Comparison of ENCODE assay signal across 28 cellular contexts in the genomic region with DNA sequence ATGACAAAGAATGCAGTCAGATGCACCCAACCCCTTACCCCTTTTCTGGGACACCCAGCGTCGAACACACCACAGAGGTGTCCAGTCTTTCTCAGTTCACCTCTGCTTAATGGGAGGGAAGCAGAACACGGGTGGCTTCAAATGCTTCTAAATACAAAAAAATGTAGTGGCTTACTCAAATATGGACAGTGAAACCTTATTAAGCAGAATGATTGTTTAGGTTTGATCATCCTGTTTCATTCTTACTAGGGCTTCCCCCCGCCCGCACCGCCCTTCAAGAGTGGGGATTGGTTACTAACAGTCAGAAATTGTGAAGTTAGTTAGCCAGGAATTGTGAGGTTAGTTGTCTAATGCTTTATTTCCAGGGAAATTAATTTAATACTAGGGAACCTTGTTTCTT. TPM values are rescaled to one million over a fixed set of nuclear protein-coding genes. Genes with fewer than 3 reads are reported as not detected.
DNase-seq lines count a peak whose midpoint lies in the region; ATAC-seq, FAIRE-seq and TF ChIP-seq lines count a peak whose summit lies in the region.
"Had no signal": no experiment of that assay in that cellular context is flagged by ENCODE, and none has a peak within 500 bp of the region (broad histone marks: within the 10 kb centered on the region; RNA-seq: fewer than 3 reads in every experiment).

No MANE protein-coding gene starts in this region.

- no peak for TF ChIP-seq POLR2A in GM12878 (IDR thresholded peaks at IDR 0.05; ENCODE audit: low read depth, low read length)

- no peak overlapping the region for H3K4me2 ChIP-seq in GM12878 (ENCODE audit: control insufficient read depth, insufficient read depth)
- H3K4me2 ChIP-seq: neural progenitor cell had no signal

- TF ChIP-seq CTCF in C4-2B (conservative IDR thresholded peaks at IDR 0.05) = no peak
- TF ChIP-seq CTCF in GM12878 (IDR thresholded peaks at IDR 0.05 in 2 of 3, conservative IDR thresholded peaks at IDR 0.05 in 1 of 3; ENCODE audit: control insufficient read depth in 2 of 3, extremely low read depth in 1 of 3, insufficient read depth in 1 of 3, low read depth in 3 of 3, low read length in 3 of 3) = no peak
- TF ChIP-seq CTCF in RWPE1 (conservative IDR thresholded peaks at IDR 0.05; ENCODE audit: low read depth) = no peak

- WGBS in GM12878 (ENCODE audit: insufficient coverage, insufficient replicate concordance, low lambda C conversion rate, missing lambda C conversion rate) = 27% methylated on average over 6 of the region's 6 CpGs

- H3K27ac ChIP-seq in C4-2B (peak overlapping the region; percentile 43; the same call in 1 of the 2 replicates), GM12878 (ENCODE audit: control insufficient read depth, insufficient read depth) (no peak overlapping the region), RWPE1 (no peak overlapping the region)
- H3K27ac ChIP-seq: adrenal gland, neural progenitor cell, psoas muscle, thoracic aorta, WERI-Rb-1 had no signal

- H3K27me3 ChIP-seq in GM12878 (replicated peaks in 1 of 2; ENCODE audit: control insufficient read depth in 2 of 2, insufficient read depth in 2 of 2, low read length in 1 of 2) = no peaks in the 10 kb centered on the region
- H3K27me3 ChIP-seq: adrenal gland, neural progenitor cell had no signal

- no peak for FAIRE-seq in GM12878 (lab: Jason Lieb, UNC)
- FAIRE-seq: G401.6 had no signal

- RAD21 ChIA-PET in GM12878 (lab: Charles Lee; ENCODE audit: unreplicated experiment) = no interaction called here

- no peak overlapping the region for H3K9ac ChIP-seq in GM12878 (ENCODE audit: control insufficient read depth, insufficient read depth, low read length)
- H3K9ac ChIP-seq: neural progenitor cell had no signal

- CTCF ChIA-PET in GM12878 (lab: Yijun Ruan, JAX) (interaction anchor here (0.6 kb wide), 1 partner anchor 219 kb away, joined by 3 read pairs; no protein-coding TSS in a partner anchor), RWPE1 (lab: Yijun Ruan, JAX) (interaction anchor here (0.6 kb wide), 1 partner anchor 594 kb away, joined by 6 read pairs; no protein-coding TSS in a partner anchor)

- in situ Hi-C loops in GM12878 (cut with MboI) = no loop called here

- no peak overlapping the region for H3K4me3 ChIP-seq in GM12878
- H3K4me3 ChIP-seq: adrenal gland, neural progenitor cell, psoas muscle, thoracic aorta had no signal

- H3K9me3 ChIP-seq in GM12878 (replicated peaks; ENCODE audit: control insufficient read depth, insufficient read depth, low read length) = no peaks in the 10 kb centered on the region
- H3K9me3 ChIP-seq: adrenal gland, psoas muscle, thoracic aorta had no signal

- no peak for TF ChIP-seq RAD21 in GM12878 (IDR thresholded peaks at IDR 0.05; ENCODE audit: insufficient read depth, low read depth, low read length)

- H4K20me1 ChIP-seq in GM12878 (ENCODE audit: control insufficient read depth, insufficient read depth) = no peaks in the 10 kb centered on the region

- DNase-seq in activated T-cell treated with anti-CD3 and anti-CD28 coated beads for 48 hours (ENCODE audit: low read depth) (peak; percentile 28), activated T-cell treated with anti-CD3 and anti-CD28 coated beads for 4 hours (no peak), GM12878 (ENCODE audit: low read depth, low spot score) (no peak), RWPE1 (ENCODE audit: low spot score) (no peak), NCI-H524 treated with DMSO at 0.1 percent for 48 hours (lab: John Stamatoyannopoulos, UW) (no peak)
- peak; percentile 46 to 59 for DNase-seq in activated CD4-positive, alpha-beta T cell treated with anti-CD3 and anti-CD28 coated beads, Interleukin-2, amount 50 U/mL, for 48 hours
- DNase-seq: ACHN; activated CD8-positive, alpha-beta memory T cell treated with anti-CD3 and anti-CD28 coated beads, Interleukin-2, amount 50 U/mL, for 48 hours; adrenal gland; C1 segment of cervical spinal cord; cortex of kidney; DMS153; midbrain; MV-4-11; NCI-H187; NCI-H82; PC-3; psoas muscle; SHP77 treated with DMSO at 0.1 percent for 48 hours; WERI-Rb-1 had no signal

- ATAC-seq in GM12878 (no peak), HG03469 (IDR thresholded peaks at IDR 0.05; ENCODE audit: unreplicated experiment) (no peak)
- ATAC-seq: left lobe of liver, PC-3, psoas muscle had no signal

- peaks cover 4% of the 10 kb centered on the region for H3K4me1 ChIP-seq in GM12878 (ENCODE audit: control insufficient read depth, insufficient read depth, low read length)
- H3K4me1 ChIP-seq: adrenal gland, neural progenitor cell, psoas muscle had no signal

- intact Hi-C loops in GM12878 (cut with micrococcal nuclease; ENCODE audit: unreplicated experiment) = no loop called here

- no TSS peak for BruUV-seq in GM12878 (replicated peaks; lab: Mats Ljungman, UMichigan)

- POLR2A ChIA-PET in GM12878 (lab: Charles Lee) = no interaction called here
- POLR2A ChIA-PET in RWPE1 (lab: Yijun Ruan, JAX; ENCODE audit: low non-redundant PET) = no interaction called here

- no peak for TF ChIP-seq EP300 in GM12878 (IDR thresholded peaks at IDR 0.05; ENCODE audit: borderline replicate concordance in 1 of 2, control insufficient read depth in 1 of 2, low read depth in 2 of 2, low read length in 2 of 2)

- no peaks in the 10 kb centered on the region; the same call in 1 of the 2 replicates for H3K79me2 ChIP-seq in GM12878 (ENCODE audit: control insufficient read depth, insufficient read depth, low read length)

- H3K36me3 ChIP-seq in GM12878 (ENCODE audit: control insufficient read depth in 2 of 2, insufficient read depth in 2 of 2, low read length in 1 of 2) = peaks cover 20 to 45% of the 10 kb centered on the region in 2 experiments
- H3K36me3 ChIP-seq: neural progenitor cell had no signal

- H2AFZ ChIP-seq in GM12878 (ENCODE audit: control insufficient read depth, low read depth, low read length) = no peak overlapping the region
- H2AFZ ChIP-seq: neural progenitor cell had no signal

- SMC1A ChIA-PET in GM12878 (lab: Charles Lee; ENCODE audit: uncharacterized antibody, unreplicated experiment) = no interaction called here

TF ChIP-seq in GM12878, 131 proteins besides CTCF, POLR2A, EP300 and RAD21:
- TF ChIP-seq JUNB (IDR thresholded peaks at IDR 0.05) = peak; percentile 52
- TF ChIP-seq CEBPZ (IDR thresholded peaks at IDR 0.05; ENCODE audit: low read depth, low read length) = no peak

RNA-seq across cellular contexts. Expression of gene ATG16L1, which starts 21.6 kb away (rescaled TPM):
- total RNA-seq in GM12878 (2013; cell fraction: nucleolus; rRNA removed) = 122 and 131 TPM in 2 replicates
- total RNA-seq in GM12878 (2014; rRNA removed) (16.9 and 20.1 TPM in 2 replicates), GM12878 (2014; rRNA removed; fragmentation: Illumina TruSeq; extraction: Trizol) (16.3 and 17.3 TPM in 2 replicates), GM12878 (2021) (25.1 and 26.6 TPM in 2 replicates)
- polyA plus RNA-seq in GM12878 (2011; ENCODE audit: low read depth) = 7.6 TPM
- polyA plus RNA-seq in GM12878 (2011; rRNA removed) (18.0 and 21.0 TPM in 2 replicates), GM12878 (2014; fragmentation: Illumina TruSeq; extraction: Trizol) (13.3 and 13.5 TPM in 2 replicates), GM12878 (2014; fragmentation: Nextera tagmentation; extraction: Ambion mirVana) (1 to 10 TPM; 5.2 to 7.8 TPM), GM12878 (2014; rRNA removed) (20.6 and 27.5 TPM in 2 replicates), GM12878 (2016; fragmentation: Nextera tagmentation; extraction: Ambion mirVana) (10 to 100 TPM; 13.8 to 14.9 TPM)
- 11.5 and 13.3 TPM in 2 replicates for polyA plus RNA-seq in GM12878 (2011; cell fraction: cytosol; rRNA removed)
- 67.9 and 71.7 TPM in 2 replicates for polyA plus RNA-seq in GM12878 (2011; cell fraction: nucleus; rRNA removed)
- polyA plus RNA-seq in GM12878 (2012) = 9.9 and 10.7 TPM in 2 replicates
- polyA minus RNA-seq in GM12878 (2011; rRNA and poly(A)+ RNA removed) = 19.6 and 28.7 TPM in 2 replicates
- polyA minus RNA-seq in GM12878 (2011; cell fraction: cytosol; rRNA and poly(A)+ RNA removed) = 7.0 and 7.4 TPM in 2 replicates
- polyA minus RNA-seq in GM12878 (2011; cell fraction: nucleus; rRNA and poly(A)+ RNA removed) = 31.8 and 58.4 TPM in 2 replicates

RNA-seq across cellular contexts. Expression of gene SAG, which starts 34.5 kb away (rescaled TPM):
- total RNA-seq in GM12878 (2013; cell fraction: nucleolus; rRNA removed) = 0.08 and 0.10 TPM in 2 replicates
- total RNA-seq in GM12878 (2014; rRNA removed) (not detected in 2 replicates), GM12878 (2014; rRNA removed; fragmentation: Illumina TruSeq; extraction: Trizol) (not detected in 2 replicates), GM12878 (2021) (0.69 TPM in 1 of 2 replicates, not detected in the other)
- polyA plus RNA-seq in GM12878 (2011; ENCODE audit: low read depth) = 0.09 TPM
- polyA plus RNA-seq in GM12878 (2011; rRNA removed) (not detected in 2 replicates), GM12878 (2014; fragmentation: Illumina TruSeq; extraction: Trizol) (0.06 TPM in 1 of 2 replicates, not detected in the other), GM12878 (2014; fragmentation: Nextera tagmentation; extraction: Ambion mirVana) (under 1 TPM in 1 of 2 experiments, not detected in 1; 0.47 TPM), GM12878 (2014; rRNA removed) (not detected in 2 replicates), GM12878 (2016; fragmentation: Nextera tagmentation; extraction: Ambion mirVana) (not detected)
- 0.01 TPM in 1 of 2 replicates, not detected in the other for polyA plus RNA-seq in GM12878 (2011; cell fraction: cytosol; rRNA removed)
- polyA plus RNA-seq in GM12878 (2011; cell fraction: nucleus; rRNA removed) = not detected in 2 replicates
- polyA plus RNA-seq in GM12878 (2012) = 0.04 and 0.48 TPM in 2 replicates
- polyA minus RNA-seq in GM12878 (2011; rRNA and poly(A)+ RNA removed) = not detected in 2 replicates
- polyA minus RNA-seq in GM12878 (2011; cell fraction: cytosol; rRNA and poly(A)+ RNA removed) = not detected in 2 replicates
- not detected in 2 replicates for polyA minus RNA-seq in GM12878 (2011; cell fraction: nucleus; rRNA and poly(A)+ RNA removed)
- total RNA-seq: adrenal gland, HT1080, left lobe of liver, PC-3, psoas muscle, skeletal muscle tissue, thoracic aorta had no signal
- polyA plus RNA-seq: psoas muscle had no signal

Comparison
In these comparisons a context has a peak if more than half of its experiments do, and no peak if none do; other contexts are left out.
1. DNase-seq: peak in activated T-cell treated with anti-CD3 and anti-CD28 coated beads for 48 hours (single experiment) and activated CD4-positive, alpha-beta T cell treated with anti-CD3 and anti-CD28 coated beads, Interleukin-2, amount 50 U/mL, for 48 hours (2 of 2); none in activated T-cell treated with anti-CD3 and anti-CD28 coated beads for 4 hours (single experiment), GM12878 (single experiment), RWPE1 (single experiment) and NCI-H524 treated with DMSO at 0.1 percent for 48 hours (single experiment).